In genomic region chr19:386632-387301, GRCh38 we compare ENCODE assay signal across 9 cellular contexts. TPM values are rescaled to one million over a fixed set of nuclear protein-coding genes. Genes with fewer than 3 reads are reported as not detected.
DNase-seq lines count a peak whose midpoint lies in the region; ATAC-seq and TF ChIP-seq lines count a peak whose summit lies in the region.
"Not testable (repeated sequence)": the region's sequence is repeated elsewhere in the genome, so short reads cannot be mapped to it uniquely, and the experiment has no call there.
"Had no signal": no experiment of that assay in that cellular context is flagged by ENCODE, and none has a peak within 500 bp of the region (broad histone marks: within the 10 kb centered on the region; RNA-seq: fewer than 3 reads in every experiment).

No MANE protein-coding gene starts in this region.

- H3K4me1 Mint-ChIP-seq in MCF 10A (ENCODE audit: insufficient read depth, unreplicated experiment) (peaks cover 22% of the 10 kb centered on the region), glutamatergic neuron (ENCODE audit: low read depth, unreplicated experiment) (peaks cover 18% of the 10 kb centered on the region)
- H3K4me1 Mint-ChIP-seq in mesothelial cell of epicardium, result not testable (repeated sequence)

- not testable (repeated sequence) for BruUV-seq in MCF 10A (replicated peaks; lab: Mats Ljungman, UMichigan)

- not testable (repeated sequence) for H3K4me3 Mint-ChIP-seq in MCF 10A (ENCODE audit: unreplicated experiment); glutamatergic neuron (ENCODE audit: unreplicated experiment); mesothelial cell of epicardium

- peak overlapping the region; percentile 23; the same call in 1 of the 2 replicates for H3K4me3 ChIP-seq in HUES6 (ENCODE audit: low read depth, low read length)
- not testable (repeated sequence) for H3K4me3 ChIP-seq in RWPE2 (ENCODE audit: severe bottlenecking); retinal pigment epithelial cell (ENCODE audit: low read length)

- not testable (repeated sequence) for ATAC-seq in RWPE2 (ENCODE audit: low read depth)

- CTCF ChIA-PET in MCF 10A (lab: Yijun Ruan, JAX), result not testable (repeated sequence)

- intact Hi-C loops in MCF 10A (cut with micrococcal nuclease), result loop anchor here (10.0 kb wide), 1 partner anchor 118 kb away; the partner anchor contains the start of gene TPGS1

- H3K9ac ChIP-seq in HUES6 (ENCODE audit: low read length), result not testable (repeated sequence)

- H3K36me3 Mint-ChIP-seq in MCF 10A (ENCODE audit: insufficient read depth, unreplicated experiment); glutamatergic neuron (ENCODE audit: unreplicated experiment); mesothelial cell of epicardium: not testable (repeated sequence)

- not testable (repeated sequence) for H3K9me3 ChIP-seq in HUES6 (ENCODE audit: control insufficient read depth, insufficient read depth, low read depth, low read length); RWPE2 (ENCODE audit: severe bottlenecking)

- POLR2A ChIA-PET in MCF 10A (lab: Yijun Ruan, JAX), result not testable (repeated sequence)

- peaks cover 18% of the 10 kb centered on the region for H3K27me3 ChIP-seq in HUES6 (ENCODE audit: control insufficient read depth, insufficient read depth, low read length)
- H3K27me3 ChIP-seq in RWPE2 (ENCODE audit: insufficient read depth, poor library complexity, severe bottlenecking), result not testable (repeated sequence)

- H3K27ac Mint-ChIP-seq in MCF 10A (ENCODE audit: low read depth, unreplicated experiment) (peak overlapping the region; percentile 49), glutamatergic neuron (ENCODE audit: unreplicated experiment) (peak overlapping the region; percentile 38), mesothelial cell of epicardium (peak overlapping the region; percentile 64)

- not testable (repeated sequence) for H3K27ac ChIP-seq in HUES6 (ENCODE audit: low read depth, low read length)
- peak overlapping the region; percentile 62 for H3K27ac ChIP-seq in RWPE2 (ENCODE audit: poor library complexity, severe bottlenecking)

- H3K27me3 Mint-ChIP-seq in MCF 10A (ENCODE audit: insufficient read depth, unreplicated experiment), result not testable (repeated sequence)
- H3K27me3 Mint-ChIP-seq in glutamatergic neuron (ENCODE audit: unreplicated experiment), result peaks cover 18% of the 10 kb centered on the region
- H3K27me3 Mint-ChIP-seq in mesothelial cell of epicardium (ENCODE audit: low read depth), result peaks cover 22% of the 10 kb centered on the region

- TF ChIP-seq CTCF in RWPE2 (IDR thresholded peaks at IDR 0.05; ENCODE audit: poor library complexity, severe bottlenecking); MCF 10A (IDR thresholded peaks at IDR 0.05; ENCODE audit: unreplicated experiment); glutamatergic neuron (IDR thresholded peaks at IDR 0.05; ENCODE audit: partially characterized antibody, unreplicated experiment); mesothelial cell of epicardium (IDR thresholded peaks at IDR 0.05; ENCODE audit: unreplicated experiment); retinal pigment epithelial cell (conservative IDR thresholded peaks at IDR 0.05; ENCODE audit: low read depth, low read length): not testable (repeated sequence)

- DNase-seq in DMS79 (lab: John Stamatoyannopoulos, UW) (peak; percentile 27), NCI-H524 (lab: John Stamatoyannopoulos, UW) (peak; percentile 32 to 66), glutamatergic neuron (peak; percentile 33), mesothelial cell of epicardium (ENCODE audit: low spot score in 2 of 2, unreplicated experiment in 2 of 2) (peak in 1 of 2 experiments; percentile 22), retinal pigment epithelial cell (ENCODE audit: low read depth) (peak; percentile 34)
- not testable (repeated sequence) for DNase-seq in RWPE2 (ENCODE audit: low spot score); MCF 10A (ENCODE audit: unreplicated experiment)

- H3K4me1 ChIP-seq in HUES6 (ENCODE audit: control insufficient read depth, insufficient read depth, low read length), result peaks cover 22% of the 10 kb centered on the region
- not testable (repeated sequence) for H3K4me1 ChIP-seq in RWPE2 (ENCODE audit: insufficient read depth, poor library complexity, severe bottlenecking)

- H3K36me3 ChIP-seq in HUES6 (ENCODE audit: control insufficient read depth, insufficient read depth, low read length); RWPE2 (ENCODE audit: low read depth): not testable (repeated sequence)

- not testable (repeated sequence) for H3K9me3 Mint-ChIP-seq in MCF 10A (ENCODE audit: unreplicated experiment); mesothelial cell of epicardium
- H3K9me3 Mint-ChIP-seq in glutamatergic neuron (ENCODE audit: unreplicated experiment), result peaks cover 10% of the 10 kb centered on the region

RNA-seq across cellular contexts. Expression of gene C2CD4C, which starts 22.2 kb away (rescaled TPM):
- total RNA-seq in MCF 10A (2022) (0.49 and 0.88 TPM in 2 replicates), glutamatergic neuron (ENCODE audit: unreplicated experiment) (9.6 TPM), mesothelial cell of epicardium (7.8 to 8.1 TPM (median 7.9 TPM) in 3 replicates)
- total RNA-seq: CD4-positive, alpha-beta T cell had no signal

RNA-seq across cellular contexts. Expression of gene MIER2, which starts 42.2 kb away (rescaled TPM):
- 24.2 TPM in 2 replicates for total RNA-seq in MCF 10A (2022)
- total RNA-seq in glutamatergic neuron (ENCODE audit: unreplicated experiment), result 47.3 TPM
- 47.1 to 50.5 TPM (median 47.6 TPM) in 3 replicates for total RNA-seq in mesothelial cell of epicardium
